ENCODE assay signal across 18 cellular contexts in the genomic region with DNA sequence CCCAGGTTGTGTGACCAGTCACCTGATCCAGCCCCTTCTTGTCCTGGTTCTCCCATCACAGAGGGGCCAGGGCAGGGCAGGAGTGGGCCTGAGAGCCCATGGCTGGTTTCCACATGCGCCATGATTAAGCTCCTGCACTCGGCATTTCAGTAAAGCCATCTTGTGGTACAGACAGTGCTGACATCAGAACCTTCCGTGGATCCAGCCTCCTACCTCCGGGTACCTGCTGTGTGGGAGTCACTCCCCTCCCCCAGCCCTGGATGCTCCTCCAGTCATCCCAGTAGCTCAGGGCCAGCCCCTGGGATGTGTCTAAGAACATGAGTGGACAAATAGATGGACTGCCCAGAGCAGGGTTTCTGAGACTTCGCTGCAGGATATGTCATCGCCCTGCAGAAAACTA. TPM values are rescaled to one million over a fixed set of nuclear protein-coding genes. Genes with fewer than 3 reads are reported as not detected.
A peak's percentile ranks its signal among the peaks of the same experiment; 100 is the strongest.
DNase-seq lines count a peak whose midpoint lies in the region; TF ChIP-seq lines count a peak whose summit lies in the region.
"Had no signal": no experiment of that assay in that cellular context is flagged by ENCODE, and none has a peak within 500 bp of the region (broad histone marks: within the 10 kb centered on the region; RNA-seq: fewer than 3 reads in every experiment).

No MANE protein-coding gene starts in this region.

- no peak overlapping the region for H2AFZ ChIP-seq in Karpas-422 (ENCODE audit: low read length)

- POLR2A ChIA-PET in HEK293 (lab: Yijun Ruan, JAX) = interaction anchor here (1.3 to 1.4 kb wide), 2 partner anchors 35 to 115 kb away, joined by 4 to 6 read pairs; a partner anchor contains a TSS

- no peaks in the 10 kb centered on the region for H3K9me3 ChIP-seq in BLaER1 treated with 17β-estradiol and CSF1 and Interleukin-3, amounts not matched to agents 10 nM and 100 nM (replicated peaks in 1 of 11)
- no peaks in the 10 kb centered on the region for H3K9me3 ChIP-seq in HEK293 (ENCODE audit: control insufficient read depth, insufficient read depth, low read depth, low read length)
- no peaks in the 10 kb centered on the region for H3K9me3 ChIP-seq in Karpas-422 (ENCODE audit: low read length)
- H3K9me3 ChIP-seq: HAP-1, SJCRH30 had no signal

- peak overlapping the region in 2 of 11 experiments; percentile 13 to 22; a peak in 1 of 22 replicates for H3K27ac ChIP-seq in BLaER1 treated with 17β-estradiol and CSF1 and Interleukin-3, amounts not matched to agents 10 nM and 100 nM
- no peak overlapping the region for H3K27ac ChIP-seq in HEK293 (ENCODE audit: extremely low read depth, low read depth, low read length)
- peak overlapping the region; percentile 90 for H3K27ac ChIP-seq in cingulate gyrus (ENCODE audit: low read depth, low read length)
- H3K27ac ChIP-seq in Karpas-422 (ENCODE audit: low read length) = no peak overlapping the region
- H3K27ac ChIP-seq: SJCRH30 had no signal

- CTCF ChIA-PET in HEK293 (lab: Yijun Ruan, JAX) = interaction anchor here (0.6 to 1.8 kb wide), 5 partner anchors 22 to 459 kb away, joined by 3 to 8 read pairs (median 4); a partner anchor contains a TSS

- H4K20me1 ChIP-seq in BLaER1 treated with 17β-estradiol and CSF1 and Interleukin-3, amounts not matched to agents 10 nM and 100 nM = no peaks in the 10 kb centered on the region
- H4K20me1 ChIP-seq in Karpas-422 (ENCODE audit: insufficient read depth, low read depth, low read length) = no peaks in the 10 kb centered on the region

- no peak overlapping the region; a peak in 1 of 22 replicates for H3K9ac ChIP-seq in BLaER1 treated with 17β-estradiol and CSF1 and Interleukin-3, amounts not matched to agents 10 nM and 100 nM
- no peak overlapping the region for H3K9ac ChIP-seq in Karpas-422 (ENCODE audit: low read length)

- H3K4me2 ChIP-seq in BLaER1 treated with 17β-estradiol and CSF1 and Interleukin-3, amounts not matched to agents 10 nM and 100 nM = peak overlapping the region; percentile 18 to 91 (median 75); a peak in 12 of 22 replicates
- H3K4me2 ChIP-seq in Karpas-422 (ENCODE audit: low read depth, low read length, poor library complexity, severe bottlenecking) = no peak overlapping the region

- peaks cover 24 to 48% (median 39%) of the 10 kb centered on the region in 11 experiments for H3K36me3 ChIP-seq in BLaER1 treated with 17β-estradiol and CSF1 and Interleukin-3, amounts not matched to agents 10 nM and 100 nM
- H3K36me3 ChIP-seq in HEK293 (ENCODE audit: control insufficient read depth in 2 of 2, insufficient read depth in 1 of 2, low read length in 2 of 2) (peaks cover 3 to 39% of the 10 kb centered on the region in 2 experiments; a peak in 1 of 3 replicates), Karpas-422 (ENCODE audit: insufficient read depth, low read length) (no peaks in the 10 kb centered on the region)
- H3K36me3 ChIP-seq: SJCRH30 had no signal

- no peak for TF ChIP-seq CTCF in HEK293 (tag by site-specific recombination; IDR thresholded peaks at IDR 0.05)

- peaks cover 60 to 96% (median 77%) of the 10 kb centered on the region in 10 experiments for H3K4me1 ChIP-seq in BLaER1 treated with 17β-estradiol and CSF1 and Interleukin-3, amounts not matched to agents 10 nM and 100 nM
- H3K4me1 ChIP-seq in HEK293 (ENCODE audit: control insufficient read depth, insufficient read depth, low read length) = peaks cover 5% of the 10 kb centered on the region
- H3K4me1 ChIP-seq in Karpas-422 (ENCODE audit: low read length) = peaks cover 33% of the 10 kb centered on the region
- H3K4me1 ChIP-seq: HAP-1, SJCRH30 had no signal

- H3K9me2 ChIP-seq in Karpas-422 (replicated peaks; ENCODE audit: insufficient read depth, low read length) = no peaks in the 10 kb centered on the region

- no peak overlapping the region for H3K4me3 ChIP-seq in BLaER1 treated with 17β-estradiol and CSF1 and Interleukin-3, amounts not matched to agents 10 nM and 100 nM
- H3K4me3 ChIP-seq in HEK293 (ENCODE audit: low read depth, low read length) (no peak overlapping the region), Karpas-422 (ENCODE audit: low read length) (no peak overlapping the region)
- H3K4me3 ChIP-seq: HAP-1, SJCRH30 had no signal

- no peaks in the 10 kb centered on the region for H3K79me2 ChIP-seq in Karpas-422 (ENCODE audit: low read length)

- DNase-seq in putamen (ENCODE audit: low spot score) (peak; percentile 67), MV-4-11 (lab: John Stamatoyannopoulos, UW) (no peak), inferior parietal cortex (ENCODE audit: extremely low spot score) (no peak), Karpas-422 (no peak)
- DNase-seq: CD4-positive, alpha-beta T cell; IMR-90; Kasumi-1; NCI-H1105 treated with DMSO at 0.1 percent for 48 hours; NCI-H1694 treated with DMSO at 0.1 percent for 48 hours; NCI-H2107; NCI-H2227 treated with DMSO at 0.1 percent for 48 hours; NCI-H526; SJCRH30 had no signal

- H3K27me3 ChIP-seq in BLaER1 treated with 17β-estradiol and CSF1 and Interleukin-3, amounts not matched to agents 10 nM and 100 nM = no peaks in the 10 kb centered on the region
- no peaks in the 10 kb centered on the region for H3K27me3 ChIP-seq in Karpas-422 (ENCODE audit: low read length)
- H3K27me3 ChIP-seq: SJCRH30 had no signal

TF ChIP-seq in HEK293, 187 proteins besides CTCF, POLR2A, EP300 and RAD21:
- no peak for TF ChIP-seq ZNF521 (tag by site-specific recombination; IDR thresholded peaks at IDR 0.05)
- TF ChIP-seq, protein P1, sequence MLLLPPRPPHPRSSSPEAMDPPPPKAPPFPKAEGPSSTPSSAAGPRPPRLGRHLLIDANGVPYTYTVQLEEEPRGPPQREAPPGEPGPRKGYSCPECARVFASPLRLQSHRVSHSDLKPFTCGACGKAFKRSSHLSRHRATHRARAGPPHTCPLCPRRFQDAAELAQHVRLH (tag by site-specific recombination; IDR thresholded peaks at IDR 0.05) = no peak
- TF ChIP-seq GLI2 (tag by site-specific recombination; IDR thresholded peaks at IDR 0.05; ENCODE audit: borderline replicate concordance, low read depth) = no peak
- TF ChIP-seq ZFHX2 (tag by site-specific recombination; conservative IDR thresholded peaks at IDR 0.05) = peak; percentile 25; the same call in 1 of the 2 replicates
- TF ChIP-seq, protein P2, sequence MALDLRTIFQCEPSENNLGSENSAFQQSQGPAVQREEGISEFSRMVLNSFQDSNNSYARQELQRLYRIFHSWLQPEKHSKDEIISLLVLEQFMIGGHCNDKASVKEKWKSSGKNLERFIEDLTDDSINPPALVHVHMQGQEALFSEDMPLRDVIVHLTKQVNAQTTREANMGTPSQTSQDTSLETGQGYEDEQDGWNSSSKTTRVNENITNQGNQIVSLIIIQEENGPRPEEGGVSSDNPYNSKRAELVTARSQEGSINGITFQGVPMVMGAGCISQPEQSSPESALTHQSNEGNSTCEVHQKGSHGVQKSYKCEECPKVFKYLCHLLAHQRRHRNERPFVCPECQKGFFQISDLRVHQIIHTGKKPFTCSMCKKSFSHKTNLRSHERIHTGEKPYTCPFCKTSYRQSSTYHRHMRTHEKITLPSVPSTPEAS (tag by site-specific recombination; IDR thresholded peaks at IDR 0.05) = no peak
- no peak for TF ChIP-seq ZNF514 (tag by site-specific recombination; IDR thresholded peaks at IDR 0.05)
- TF ChIP-seq, protein P3, sequence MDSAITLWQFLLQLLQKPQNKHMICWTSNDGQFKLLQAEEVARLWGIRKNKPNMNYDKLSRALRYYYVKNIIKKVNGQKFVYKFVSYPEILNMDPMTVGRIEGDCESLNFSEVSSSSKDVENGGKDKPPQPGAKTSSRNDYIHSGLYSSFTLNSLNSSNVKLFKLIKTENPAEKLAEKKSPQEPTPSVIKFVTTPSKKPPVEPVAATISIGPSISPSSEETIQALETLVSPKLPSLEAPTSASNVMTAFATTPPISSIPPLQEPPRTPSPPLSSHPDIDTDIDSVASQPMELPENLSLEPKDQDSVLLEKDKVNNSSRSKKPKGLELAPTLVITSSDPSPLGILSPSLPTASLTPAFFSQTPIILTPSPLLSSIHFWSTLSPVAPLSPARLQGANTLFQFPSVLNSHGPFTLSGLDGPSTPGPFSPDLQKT (IDR thresholded peaks at IDR 0.05; ENCODE audit: borderline replicate concordance, low read depth, low read length) = no peak
- no peak for TF ChIP-seq KLF7 (tag by site-specific recombination; IDR thresholded peaks at IDR 0.05; ENCODE audit: borderline replicate concordance)

RNA-seq across cellular contexts. Expression of a gene that starts 22.1 kb away (rescaled TPM):
- total RNA-seq in Karpas-422 (2014; rRNA removed; shearing (Covaris generic); ENCODE audit: low replicate concordance) = 34.8 and 52.7 TPM in 2 replicates
- total RNA-seq: RPMI7951, SJCRH30 had no signal

RNA-seq across cellular contexts. Expression of a gene that starts 35.1 kb away (rescaled TPM):
- total RNA-seq in Karpas-422 (2014; rRNA removed; shearing (Covaris generic); ENCODE audit: low replicate concordance) = 11.0 and 15.9 TPM in 2 replicates
